14 cellular contexts compared by ENCODE assay signal in the genomic region with DNA sequence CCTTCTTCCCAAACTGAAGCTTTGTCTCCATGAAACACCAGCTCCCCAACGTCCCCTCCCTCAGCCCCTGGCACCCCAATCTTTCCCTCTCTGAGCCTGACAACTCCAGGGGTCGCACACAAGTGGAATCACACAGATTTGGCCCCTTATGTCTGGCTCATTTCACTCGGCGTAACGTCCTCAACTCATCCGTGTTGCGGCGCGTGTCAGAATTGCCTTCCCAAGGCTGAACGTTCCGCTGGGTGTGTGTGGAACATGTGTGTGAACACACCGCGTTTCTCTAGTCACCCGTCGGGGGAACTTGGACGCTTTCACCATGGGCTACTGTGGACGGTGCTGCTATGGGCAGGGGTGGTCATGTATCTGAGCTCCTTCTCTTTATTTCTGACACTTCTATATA. TPM values are rescaled to one million over a fixed set of nuclear protein-coding genes. Genes with fewer than 3 reads are reported as not detected.
DNase-seq lines count a peak whose midpoint lies in the region; ATAC-seq, FAIRE-seq and TF ChIP-seq lines count a peak whose summit lies in the region.
"Had no signal": no experiment of that assay in that cellular context is flagged by ENCODE, and none has a peak within 500 bp of the region (broad histone marks: within the 10 kb centered on the region; RNA-seq: fewer than 3 reads in every experiment).

No MANE protein-coding gene starts in this region.

- no peak overlapping the region for H2BK120ac ChIP-seq in H1 (replicated peaks; ENCODE audit: low read depth, low read length)

- WGBS in H1 (ENCODE audit: extremely low coverage in 1 of 2, insufficient coverage in 1 of 2, insufficient read length in 1 of 2, insufficient replicate concordance in 2 of 2, low coverage in 1 of 2, low lambda C conversion rate in 2 of 2, missing lambda C conversion rate in 1 of 2), 2 experiments, result 95% methylated on average over 17 of the region's 17 CpGs; no CpG with 5 or more reads in 1 of the 2 experiments

- peaks cover 11% of the 10 kb centered on the region for H3K79me1 ChIP-seq in H1 (ENCODE audit: low read depth, low read length)

- peaks cover 6% of the 10 kb centered on the region for H3K27me3 Mint-ChIP-seq in activated CD4-positive, alpha-beta T cell treated with anti-CD3 and anti-CD28 coated beads, Interleukin-2, amount 10 ng/mL, durations not matched to agents 24 days and 14 days
- peaks cover 5% of the 10 kb centered on the region for H3K27me3 Mint-ChIP-seq in neural progenitor cell (ENCODE audit: insufficient read depth, low read depth)

- H3K36me3 Mint-ChIP-seq in activated CD4-positive, alpha-beta T cell treated with anti-CD3 and anti-CD28 coated beads, Interleukin-2, amount 10 ng/mL, durations not matched to agents 24 days and 14 days (ENCODE audit: low read depth), result no peaks in the 10 kb centered on the region
- H3K36me3 Mint-ChIP-seq in neural progenitor cell, result peaks cover 5% of the 10 kb centered on the region
- H3K36me3 Mint-ChIP-seq: activated naive CD4-positive, alpha-beta T cell treated with anti-CD3 and anti-CD28 coated beads, Interleukin-2, amount 50 U/mL, for 72 hours had no signal

- peak overlapping the region; percentile 72 for H2BK12ac ChIP-seq in H1 (ENCODE audit: low read depth, low read length)

- H3K79me2 ChIP-seq in HCT116 (ENCODE audit: insufficient read depth, low read length) (0 out of 2 replicates have a peak, but pooled peaks cover 5% of the 10 kb centered on the region), H1 (ENCODE audit: control insufficient read depth in 1 of 2, insufficient read depth in 2 of 2, low read length in 2 of 2) (peaks cover 0 to 26% of the 10 kb centered on the region in 2 experiments; a peak in 1 of 4 replicates), neural progenitor cell (ENCODE audit: low read depth) (peaks cover 9% of the 10 kb centered on the region)

- H3K4ac ChIP-seq in H1 (replicated peaks; ENCODE audit: insufficient read length, low read depth, low read length), result no peak overlapping the region

- no peak overlapping the region; the same call in 1 of the 2 replicates for H3K18ac ChIP-seq in H1 (ENCODE audit: extremely low read depth, low read length)

- TF ChIP-seq POLR2A in HCT116 (IDR thresholded peaks at IDR 0.05; ENCODE audit: borderline replicate concordance, extremely low read depth, insufficient read depth, insufficient read length) (no peak), H1 (IDR thresholded peaks at IDR 0.05; ENCODE audit: control extremely low read depth in 1 of 2, low read depth in 2 of 2, low read length in 2 of 2) (no peak)

- intact Hi-C loops in activated CD4-positive, alpha-beta T cell treated with anti-CD3 and anti-CD28 coated beads, Interleukin-2, amount 10 ng/mL, durations not matched to agents 24 days and 14 days (cut with micrococcal nuclease), result loop anchor here (5.0 to 10.0 kb wide), 3 partner anchors 148 to 264 kb away; partner anchors contain the start of gene CBX8
- intact Hi-C loops in HCT116 (cut with micrococcal nuclease), result loop anchor here (1.0 to 2.0 kb wide), 3 partner anchors 182 to 245 kb away; no protein-coding TSS in a partner anchor

- TF ChIP-seq CTCF in HCT116 (IDR thresholded peaks at IDR 0.05 in 2 of 3, conservative IDR thresholded peaks at IDR 0.05 in 1 of 3; ENCODE audit: borderline replicate concordance in 1 of 3, insufficient read depth in 1 of 3, low read depth in 2 of 3, low read length in 2 of 3), result no peak
- no peak for TF ChIP-seq CTCF in H1 (IDR thresholded peaks at IDR 0.05; ENCODE audit: control extremely low read depth in 1 of 3, insufficient read depth in 1 of 3, low read depth in 1 of 3, low read length in 3 of 3)
- no peak for TF ChIP-seq CTCF in neural progenitor cell (IDR thresholded peaks at IDR 0.05)

- H3K9ac ChIP-seq in HCT116 (ENCODE audit: low read length), result no peak overlapping the region
- no peak overlapping the region; a peak in 1 of 7 replicates for H3K9ac ChIP-seq in H1 (replicated peaks in 1 of 4; ENCODE audit: extremely low read depth in 1 of 4, low read depth in 3 of 4, low read length in 3 of 4)
- no peak overlapping the region for H3K9ac ChIP-seq in neural progenitor cell

- RAD21 ChIA-PET in HCT116 (lab: Charles Lee; ENCODE audit: low non-redundant PET in 1 of 2, low total read pairs in 2 of 2, uncharacterized antibody in 2 of 2, unreplicated experiment in 2 of 2), result interaction anchor here in 1 of 2 experiments (1.0 kb wide), 1 partner anchor 146 kb away, joined by 5 read pairs; no protein-coding TSS in a partner anchor

- no peak overlapping the region for H4K5ac ChIP-seq in H1 (ENCODE audit: insufficient read length, low read depth, low read length)

- TF ChIP-seq EP300 in H1 (IDR thresholded peaks at IDR 0.05; ENCODE audit: borderline replicate concordance in 1 of 2, low read depth in 2 of 2, low read length in 2 of 2), result no peak

- H4K20me1 ChIP-seq in HCT116 (ENCODE audit: insufficient read depth) (no peaks in the 10 kb centered on the region), H1 (replicated peaks in 1 of 2; ENCODE audit: control insufficient read depth in 1 of 2, insufficient read depth in 2 of 2, low read length in 2 of 2) (peaks cover 9 to 17% of the 10 kb centered on the region in 2 experiments), neural progenitor cell (ENCODE audit: low read depth) (peaks cover 73% of the 10 kb centered on the region)

- POLR2A ChIA-PET in HCT116 (lab: Charles Lee) (interaction anchor here (1.4 kb wide), 1 partner anchor 190 kb away, joined by 3 read pairs; no protein-coding TSS in a partner anchor), H1 (lab: Charles Lee; ENCODE audit: partially characterized antibody) (interaction anchor here (1.1 to 2.6 kb wide), 6 partner anchors 12 to 156 kb away, joined by 3 to 12 read pairs (median 4); no protein-coding TSS in a partner anchor)

- no peak overlapping the region for H3K14ac ChIP-seq in H1 (ENCODE audit: insufficient read length)

- no peak overlapping the region for H3K27ac Mint-ChIP-seq in activated CD4-positive, alpha-beta T cell treated with anti-CD3 and anti-CD28 coated beads, Interleukin-2, amount 10 ng/mL, durations not matched to agents 24 days and 14 days
- no peak overlapping the region for H3K27ac Mint-ChIP-seq in neural progenitor cell

- H3K56ac ChIP-seq in H1 (replicated peaks; ENCODE audit: insufficient read length, low read depth, low read length), result no peak overlapping the region

- H3K4me2 ChIP-seq in HCT116 (ENCODE audit: low read length), result 0 out of 2 replicates have a peak overlapping the region, but pooled peaks have one; percentile 1
- no peak overlapping the region; a peak in 1 of 4 replicates for H3K4me2 ChIP-seq in H1 (ENCODE audit: insufficient read depth in 1 of 2, low read depth in 2 of 2, low read length in 2 of 2)
- no peak overlapping the region for H3K4me2 ChIP-seq in neural progenitor cell

- H3K4me3 Mint-ChIP-seq in activated CD4-positive, alpha-beta T cell treated with anti-CD3 and anti-CD28 coated beads, Interleukin-2, amount 10 ng/mL, durations not matched to agents 24 days and 14 days, result peak overlapping the region; percentile 79
- peak overlapping the region; percentile 29 for H3K4me3 Mint-ChIP-seq in neural progenitor cell

- H2AK5ac ChIP-seq in H1 (ENCODE audit: low read depth, low read length), result no peak overlapping the region

- no peaks in the 10 kb centered on the region for H3K9me2 ChIP-seq in HCT116 (ENCODE audit: insufficient read depth)

- H3K36me3 ChIP-seq in HCT116 (ENCODE audit: control insufficient read depth in 1 of 2, insufficient read depth in 2 of 2, low read length in 2 of 2) (no peaks in the 10 kb centered on the region), H1 (ENCODE audit: control insufficient read depth in 2 of 4, insufficient read depth in 4 of 4, low read length in 3 of 4) (peaks cover 0 to 2% (median 0%) of the 10 kb centered on the region in 4 experiments; a peak in 1 of 8 replicates), neural progenitor cell (no peaks in the 10 kb centered on the region)
- H3K36me3 ChIP-seq: left lung, upper lobe of left lung had no signal

- H4K8ac ChIP-seq in H1 (ENCODE audit: extremely low read depth, insufficient read depth, low read length), result no peak overlapping the region

- no peaks in the 10 kb centered on the region for H3K27me3 ChIP-seq in HCT116 (ENCODE audit: insufficient read depth, low read length)
- H3K27me3 ChIP-seq in H1 (replicated peaks in 1 of 4; ENCODE audit: control insufficient read depth in 3 of 4, extremely low read depth in 1 of 4, insufficient read depth in 3 of 4, low read length in 3 of 4), result peaks cover 0 to 2% (median 0%) of the 10 kb centered on the region in 4 experiments; a peak in 2 of 7 replicates
- H3K27me3 ChIP-seq in neural progenitor cell, result peaks cover 11% of the 10 kb centered on the region
- H3K27me3 ChIP-seq: upper lobe of left lung had no signal

- H3K23me2 ChIP-seq in H1 (ENCODE audit: low read depth, low read length), result no peaks in the 10 kb centered on the region

- no peak overlapping the region for H4K91ac ChIP-seq in H1 (replicated peaks; ENCODE audit: insufficient read length, low read length)

- H2BK20ac ChIP-seq in H1 (ENCODE audit: low read length), result no peak overlapping the region

- TF ChIP-seq RAD21 in HCT116 (IDR thresholded peaks at IDR 0.05; ENCODE audit: low read depth) (no peak), H1 (IDR thresholded peaks at IDR 0.05 in 1 of 2, conservative IDR thresholded peaks at IDR 0.05 in 1 of 2; ENCODE audit: low read depth in 2 of 2, low read length in 2 of 2) (no peak)

- no peak overlapping the region for H3K4me3 ChIP-seq in HCT116 (replicated peaks in 1 of 2; ENCODE audit: low read depth in 1 of 2, low read length in 2 of 2)
- no peak overlapping the region for H3K4me3 ChIP-seq in H1 (ENCODE audit: extremely low read depth in 1 of 4, insufficient read depth in 2 of 4, low read depth in 3 of 4, low read length in 4 of 4)
- H3K4me3 ChIP-seq in neural progenitor cell, result no peak overlapping the region
- H3K4me3 ChIP-seq: GM12878, left lung, upper lobe of left lung had no signal

- CTCF ChIA-PET in HCT116 (lab: Charles Lee) (interaction anchor here (1.3 to 3.5 kb wide), 3 partner anchors 151 to 249 kb away, joined by 3 to 10 read pairs (median 4); partner anchors contain the start of gene CBX4), H1 (lab: Charles Lee; ENCODE audit: partially characterized antibody) (interaction anchor here (0.7 to 2.7 kb wide), 12 partner anchors 12 to 182 kb away, joined by 3 to 9 read pairs (median 4); no protein-coding TSS in a partner anchor)

- H3K9me3 Mint-ChIP-seq in activated CD4-positive, alpha-beta T cell treated with anti-CD3 and anti-CD28 coated beads, Interleukin-2, amount 10 ng/mL, durations not matched to agents 24 days and 14 days, result no peaks in the 10 kb centered on the region
- no peaks in the 10 kb centered on the region for H3K9me3 Mint-ChIP-seq in neural progenitor cell
- H3K9me3 Mint-ChIP-seq: activated naive CD4-positive, alpha-beta T cell treated with anti-CD3 and anti-CD28 coated beads, Interleukin-2, amount 50 U/mL, for 72 hours had no signal

- BruUV-seq in HCT116 (replicated peaks; lab: Mats Ljungman, UMichigan), result no TSS peak

- H3K9me3 ChIP-seq in HCT116 (ENCODE audit: control insufficient read depth in 1 of 2, insufficient read depth in 1 of 2, low read depth in 1 of 2, low read length in 2 of 2) (no peaks in the 10 kb centered on the region), H1 (ENCODE audit: insufficient read depth in 2 of 2, low read depth in 1 of 2, low read length in 1 of 2) (no peaks in the 10 kb centered on the region), neural progenitor cell (ENCODE audit: low read depth) (no peaks in the 10 kb centered on the region)
- H3K9me3 ChIP-seq: left lung, upper lobe of left lung had no signal

- peak overlapping the region; percentile 61; the same call in 1 of the 2 replicates for H2BK15ac ChIP-seq in H1 (ENCODE audit: low read length)

- H2BK5ac ChIP-seq in H1 (ENCODE audit: low read depth, low read length), result no peak overlapping the region

- H2AFZ ChIP-seq in HCT116 (ENCODE audit: low read depth, low read length, poor library complexity, severe bottlenecking) (no peak overlapping the region), H1 (ENCODE audit: low read length) (no peak overlapping the region), neural progenitor cell (replicated peaks) (no peak overlapping the region)

- no peak for DNase-seq in activated CD4-positive, alpha-beta T cell treated with anti-CD3 and anti-CD28 coated beads, Interleukin-2, amount 10 ng/mL, durations not matched to agents 24 days and 14 days
- DNase-seq in activated CD4-positive, alpha-beta T cell treated with anti-CD3 and anti-CD28 coated beads for 1 hour, result no peak
- no peak for DNase-seq in HCT116 (ENCODE audit: low read depth, low spot score)
- DNase-seq in H1 (ENCODE audit: low read depth in 1 of 2, low spot score in 2 of 2), result no peak
- DNase-seq in neural progenitor cell (ENCODE audit: low spot score), result no peak
- DNase-seq in stimulated activated CD4-positive, alpha-beta T cell treated with anti-CD3 and anti-CD28 coated beads, Interleukin-4, amount 100 ng/mL, for 4 hours, result no peak
- DNase-seq in anterior cingulate cortex (lab: John Stamatoyannopoulos, UW), result no peak
- DNase-seq: effector CD8-positive, alpha-beta T cell; NCI-H1694 treated with DMSO at 0.1 percent for 48 hours had no signal

- FAIRE-seq in H1 (lab: Jason Lieb, UNC), result no peak
- FAIRE-seq: GM12878 had no signal

- no peaks in the 10 kb centered on the region for H3F3A ChIP-seq in neural progenitor cell (ENCODE audit: low read depth)

- H3K23ac ChIP-seq in H1 (ENCODE audit: insufficient read length), result no peak overlapping the region

- H3K27ac ChIP-seq in HCT116 (ENCODE audit: low read depth, low read length) (no peak overlapping the region; the same call in 1 of the 2 replicates), H1 (ENCODE audit: low read depth, low read length) (no peak overlapping the region), neural progenitor cell (no peak overlapping the region)
- H3K27ac ChIP-seq: left lung, upper lobe of left lung had no signal

- H3K4me1 ChIP-seq in HCT116 (ENCODE audit: control insufficient read depth in 1 of 2, insufficient read depth in 2 of 2, low read length in 2 of 2) (peaks cover 57 to 63% of the 10 kb centered on the region in 2 experiments), H1 (replicated peaks in 1 of 4; ENCODE audit: control insufficient read depth in 3 of 4, insufficient read depth in 4 of 4, low read length in 3 of 4) (peaks cover 15 to 37% (median 28%) of the 10 kb centered on the region in 4 experiments), neural progenitor cell (peaks cover 31% of the 10 kb centered on the region)

- peaks cover 20% of the 10 kb centered on the region for H3K4me1 Mint-ChIP-seq in activated CD4-positive, alpha-beta T cell treated with anti-CD3 and anti-CD28 coated beads, Interleukin-2, amount 10 ng/mL, durations not matched to agents 24 days and 14 days
- H3K4me1 Mint-ChIP-seq in neural progenitor cell, result peaks cover 56% of the 10 kb centered on the region

- ATAC-seq in HCT116, result no peak
- no peak for ATAC-seq in HG03354 (IDR thresholded peaks at IDR 0.05; ENCODE audit: poor library complexity, severe bottlenecking, unreplicated experiment)

RNA-seq across cellular contexts. Expression of gene TBC1D16, which starts 45.0 kb away (rescaled TPM):
- total RNA-seq in activated CD4-positive, alpha-beta T cell treated with anti-CD3 and anti-CD28 coated beads, Interleukin-2, amount 10 ng/mL, durations not matched to agents 24 days and 14 days, result 1.4 and 1.9 TPM in 2 replicates
- total RNA-seq in HCT116 (2021; ENCODE audit: unreplicated experiment) (31.1 TPM), neural progenitor cell (ENCODE audit: low replicate concordance) (21.2 and 34.8 TPM in 2 replicates)
- polyA plus RNA-seq in HCT116 (2012), result 13.4 and 16.6 TPM in 2 replicates
- 109 and 111 TPM in 2 replicates for total RNA-seq in H1 (2021; fragmentation: NEBNext Ultra II Directional; extraction: Animal tissue kit (Norgen Biotek cat#: 25700))
- 21.1 and 29.7 TPM in 2 replicates for polyA plus RNA-seq in H1 (2011; rRNA removed)
- polyA plus RNA-seq in H1 (2011; cell fraction: cytosol; rRNA removed), result 28.8 TPM
- 47.7 TPM for polyA plus RNA-seq in H1 (2011; cell fraction: nucleus; rRNA removed)
- polyA plus RNA-seq in H1 (2012, experiment 1 of 2), result 46.6 to 63.2 TPM (median 51.9 TPM) in 4 replicates
- polyA plus RNA-seq in H1 (2012, experiment 2 of 2), result 41.5 TPM
- 32.7 TPM for polyA plus RNA-seq in H1 (2013, experiment 1 of 2)
- 34.5 TPM for polyA plus RNA-seq in H1 (2013, experiment 2 of 2)
- 64.0 and 65.1 TPM in 2 replicates for polyA minus RNA-seq in H1 (2011; rRNA and poly(A)+ RNA removed)
- polyA minus RNA-seq in H1 (2011; cell fraction: cytosol; rRNA and poly(A)+ RNA removed), result 50.4 TPM
- 44.3 TPM for polyA minus RNA-seq in H1 (2011; cell fraction: nucleus; rRNA and poly(A)+ RNA removed)

RNA-seq across cellular contexts. Expression of gene CCDC40, which starts 45.7 kb away (rescaled TPM):
- 0.37 and 0.54 TPM in 2 replicates for total RNA-seq in activated CD4-positive, alpha-beta T cell treated with anti-CD3 and anti-CD28 coated beads, Interleukin-2, amount 10 ng/mL, durations not matched to agents 24 days and 14 days
- total RNA-seq in HCT116 (2021; ENCODE audit: unreplicated experiment), result 10.3 TPM
- polyA plus RNA-seq in HCT116 (2012), result 3.4 and 3.6 TPM in 2 replicates
- total RNA-seq in H1 (2021; fragmentation: NEBNext Ultra II Directional; extraction: Animal tissue kit (Norgen Biotek cat#: 25700)), result 11.5 and 11.6 TPM in 2 replicates
- polyA plus RNA-seq in H1 (2011; rRNA removed), result 4.1 and 4.8 TPM in 2 replicates
- polyA plus RNA-seq in H1 (2011; cell fraction: cytosol; rRNA removed), result 6.4 TPM
- 11.8 TPM for polyA plus RNA-seq in H1 (2011; cell fraction: nucleus; rRNA removed)
- 8.1 to 15.2 TPM (median 9.5 TPM) in 4 replicates for polyA plus RNA-seq in H1 (2012, experiment 1 of 2)
- polyA plus RNA-seq in H1 (2012, experiment 2 of 2), result 3.3 TPM
- 3.0 TPM for polyA plus RNA-seq in H1 (2013, experiment 1 of 2)
- 2.9 TPM for polyA plus RNA-seq in H1 (2013, experiment 2 of 2)
- 3.7 and 4.0 TPM in 2 replicates for polyA minus RNA-seq in H1 (2011; rRNA and poly(A)+ RNA removed)
- polyA minus RNA-seq in H1 (2011; cell fraction: cytosol; rRNA and poly(A)+ RNA removed), result 8.0 TPM
- polyA minus RNA-seq in H1 (2011; cell fraction: nucleus; rRNA and poly(A)+ RNA removed), result 3.8 TPM
- 7.7 and 11.8 TPM in 2 replicates for total RNA-seq in neural progenitor cell (ENCODE audit: low replicate concordance)
